8 cellular contexts compared by ENCODE assay signal in the genomic region with DNA sequence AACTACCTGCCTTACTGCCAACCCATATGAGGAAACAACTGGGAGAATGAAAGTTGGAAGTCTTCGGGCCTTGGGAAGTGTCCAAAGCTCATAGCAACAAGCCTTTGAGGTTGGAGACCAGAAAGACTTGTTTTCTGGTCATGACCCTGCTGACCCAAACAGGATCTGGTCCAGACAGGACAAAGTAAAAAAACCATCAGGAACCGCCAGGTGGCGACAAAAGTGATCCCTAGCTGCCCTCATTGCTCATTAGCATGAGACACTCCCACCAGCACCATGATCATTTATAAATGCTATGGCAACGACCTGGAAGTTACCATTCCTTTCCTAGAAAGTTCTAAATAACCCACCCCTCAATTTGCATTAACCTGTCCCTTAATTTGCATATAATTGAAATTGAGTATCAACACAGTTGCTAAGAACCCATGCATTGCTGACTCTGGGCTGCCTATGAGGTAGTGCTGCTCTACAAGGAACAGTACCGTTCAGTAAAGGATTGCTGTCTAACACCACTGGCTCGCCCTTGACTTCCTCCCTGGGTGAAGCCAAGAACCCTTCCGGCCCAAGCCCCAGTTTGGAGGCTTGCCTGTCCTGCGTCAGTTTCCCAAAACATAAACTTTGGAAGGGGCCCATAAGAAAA.
A peak's percentile ranks its signal among the peaks of the same experiment; 100 is the strongest.
DNase-seq lines count a peak whose midpoint lies in the region; ATAC-seq lines count a peak whose summit lies in the region.

No MANE protein-coding gene starts in this region.

- peaks cover 17% of the 10 kb centered on the region for H3K27me3 Mint-ChIP-seq in stimulated activated memory B cell treated with anti-CD40 and anti-IgM and Interleukin-4, amounts not matched to agents 10 μg/mL and 1 μg/mL and 100 μg/mL, for 72 hours

- peaks cover 5% of the 10 kb centered on the region for H3K9me3 Mint-ChIP-seq in stimulated activated memory B cell treated with anti-CD40 and anti-IgM and Interleukin-4, amounts not matched to agents 10 μg/mL and 1 μg/mL and 100 μg/mL, for 72 hours

- no peak overlapping the region for H3K4me3 Mint-ChIP-seq in stimulated activated memory B cell treated with anti-CD40 and anti-IgM and Interleukin-4, amounts not matched to agents 10 μg/mL and 1 μg/mL and 100 μg/mL, for 72 hours

- DNase-seq in DMS53 (lab: John Stamatoyannopoulos, UW), result peak; percentile 76
- no peak for DNase-seq in DMS53 treated with DMSO at 0.1 percent for 48 hours (lab: John Stamatoyannopoulos, UW; ENCODE audit: unreplicated experiment)
- peak; percentile 42 for DNase-seq in UCSD-AML1 (lab: John Stamatoyannopoulos, UW; ENCODE audit: unreplicated experiment)
- DNase-seq in GM19238 (ENCODE audit: insufficient read length, low spot score), result no peak

- H3K27ac Mint-ChIP-seq in stimulated activated memory B cell treated with anti-CD40 and anti-IgM and Interleukin-4, amounts not matched to agents 10 μg/mL and 1 μg/mL and 100 μg/mL, for 72 hours, result no peak overlapping the region

- ATAC-seq in HG03342 (IDR thresholded peaks at IDR 0.05; ENCODE audit: unreplicated experiment), result peak; percentile 61
- peak; percentile 80 for ATAC-seq in esophagus mucosa
- peak; percentile 57 for ATAC-seq in stimulated activated memory B cell treated with anti-CD40 and anti-IgM and Interleukin-4, amounts not matched to agents 10 μg/mL and 1 μg/mL and 100 μg/mL, for 72 hours
- no peak for ATAC-seq in GM18870 (IDR thresholded peaks at IDR 0.05; ENCODE audit: unreplicated experiment)

- peaks cover 6% of the 10 kb centered on the region for H3K36me3 Mint-ChIP-seq in stimulated activated memory B cell treated with anti-CD40 and anti-IgM and Interleukin-4, amounts not matched to agents 10 μg/mL and 1 μg/mL and 100 μg/mL, for 72 hours

- no peaks in the 10 kb centered on the region for H3K4me1 Mint-ChIP-seq in stimulated activated memory B cell treated with anti-CD40 and anti-IgM and Interleukin-4, amounts not matched to agents 10 μg/mL and 1 μg/mL and 100 μg/mL, for 72 hours

Comparison
In these comparisons a context has a peak if more than half of its experiments do, and no peak if none do; other contexts are left out.
1. DNase-seq: peak in DMS53 (single experiment) and UCSD-AML1 (single experiment); none in DMS53 treated with DMSO at 0.1 percent for 48 hours (single experiment) and GM19238 (single experiment).